12 cellular contexts compared by ENCODE assay signal in the genomic region with DNA sequence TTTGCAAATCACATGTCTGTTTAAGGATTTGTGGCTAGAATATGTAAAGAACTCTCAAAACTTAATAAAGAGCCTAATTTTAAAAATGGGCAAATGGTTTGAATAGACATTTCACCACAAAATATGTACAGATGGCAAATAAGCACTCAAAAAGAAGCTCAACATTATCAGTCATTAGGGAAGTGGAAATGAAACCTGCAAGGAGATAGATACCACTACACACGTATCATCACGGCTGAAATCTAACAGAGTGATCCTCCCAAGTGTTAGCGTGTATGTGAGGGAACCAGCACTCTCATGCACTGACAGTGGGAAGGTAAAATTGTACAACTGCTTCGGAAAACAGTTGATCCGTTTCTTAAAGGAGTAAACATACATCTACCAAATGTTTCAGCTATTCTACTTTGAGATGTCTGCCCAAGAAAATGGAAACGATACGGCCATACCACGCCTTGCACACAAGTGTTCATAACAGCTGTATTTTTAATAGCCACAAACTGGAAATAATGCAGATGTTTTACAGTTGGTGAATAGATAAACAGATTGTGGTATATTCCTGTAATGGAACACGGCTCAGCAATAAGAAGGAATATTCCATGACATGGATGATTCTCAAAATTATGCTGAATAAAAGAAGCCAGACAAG. TPM values are rescaled to one million over a fixed set of nuclear protein-coding genes. Genes with fewer than 3 reads are reported as not detected.
DNase-seq lines count a peak whose midpoint lies in the region; ATAC-seq and TF ChIP-seq lines count a peak whose summit lies in the region.
"Had no signal": no experiment of that assay in that cellular context is flagged by ENCODE, and none has a peak within 500 bp of the region (broad histone marks: within the 10 kb centered on the region; RNA-seq: fewer than 3 reads in every experiment).

No MANE protein-coding gene starts in this region.

- DNase-seq in NCI-H2171 (lab: John Stamatoyannopoulos, UW), result no peak
- no peak for DNase-seq in mucosa of descending colon
- DNase-seq in foreskin melanocyte, result no peak
- DNase-seq: activated CD4-positive, alpha-beta T cell treated with anti-CD3 and anti-CD28 coated beads, Interleukin-2, amount 50 U/mL, for 4 hours; aorta; kidney glomerular epithelial cell; psoas muscle had no signal

- H3K4me3 Mint-ChIP-seq in nephron, result peak overlapping the region in 1 of 3 experiments; percentile 7

- peaks cover 2% of the 10 kb centered on the region for H3K9me3 Mint-ChIP-seq in nephron

- no peaks in the 10 kb centered on the region for H3K4me1 ChIP-seq in mucosa of descending colon (ENCODE audit: low read depth)
- H3K4me1 ChIP-seq: esophagus muscularis mucosa had no signal

- ATAC-seq in GM19025 (IDR thresholded peaks at IDR 0.05; ENCODE audit: low read depth, unreplicated experiment) (peak; percentile 98), HG02571 (IDR thresholded peaks at IDR 0.05; ENCODE audit: unreplicated experiment) (peak; percentile 95), HG03432 (IDR thresholded peaks at IDR 0.05; ENCODE audit: unreplicated experiment) (peak; percentile 100), mucosa of descending colon (no peak)
- ATAC-seq: psoas muscle had no signal

- no peaks in the 10 kb centered on the region for H3K36me3 ChIP-seq in mucosa of descending colon (ENCODE audit: low read depth)
- H3K36me3 ChIP-seq: esophagus muscularis mucosa had no signal

- H3K36me3 Mint-ChIP-seq in nephron (ENCODE audit: low read depth), result peaks cover 8% of the 10 kb centered on the region

- no peaks in the 10 kb centered on the region for H3K9me3 ChIP-seq in mucosa of descending colon
- H3K9me3 ChIP-seq: esophagus muscularis mucosa, psoas muscle had no signal

- peaks cover 43% of the 10 kb centered on the region for H3K4me1 Mint-ChIP-seq in nephron

- no peak for TF ChIP-seq CTCF in nephron (IDR thresholded peaks at IDR 0.05; ENCODE audit: unreplicated experiment in 3 of 3)
- TF ChIP-seq CTCF in mucosa of descending colon (IDR thresholded peaks at IDR 0.05), result no peak

- intact Hi-C loops in mucosa of descending colon (cut with DNase I, micrococcal nuclease), result no loop called here

- no peak overlapping the region for H3K4me3 ChIP-seq in mucosa of descending colon
- H3K4me3 ChIP-seq: esophagus muscularis mucosa, psoas muscle had no signal

- peak overlapping the region; percentile 29 to 57 (median 41) for H3K27ac Mint-ChIP-seq in nephron

- H3K27me3 Mint-ChIP-seq in nephron (ENCODE audit: low read depth), result no peaks in the 10 kb centered on the region

RNA-seq across cellular contexts. Expression of gene ARHGEF7, which starts 14.5 kb away (rescaled TPM):
- 10 to 100 TPM; 55.3 to 82.5 (median 62.6) TPM for total RNA-seq in mucosa of descending colon
